ENCODE assay signal across 8 cellular contexts in the genomic region with DNA sequence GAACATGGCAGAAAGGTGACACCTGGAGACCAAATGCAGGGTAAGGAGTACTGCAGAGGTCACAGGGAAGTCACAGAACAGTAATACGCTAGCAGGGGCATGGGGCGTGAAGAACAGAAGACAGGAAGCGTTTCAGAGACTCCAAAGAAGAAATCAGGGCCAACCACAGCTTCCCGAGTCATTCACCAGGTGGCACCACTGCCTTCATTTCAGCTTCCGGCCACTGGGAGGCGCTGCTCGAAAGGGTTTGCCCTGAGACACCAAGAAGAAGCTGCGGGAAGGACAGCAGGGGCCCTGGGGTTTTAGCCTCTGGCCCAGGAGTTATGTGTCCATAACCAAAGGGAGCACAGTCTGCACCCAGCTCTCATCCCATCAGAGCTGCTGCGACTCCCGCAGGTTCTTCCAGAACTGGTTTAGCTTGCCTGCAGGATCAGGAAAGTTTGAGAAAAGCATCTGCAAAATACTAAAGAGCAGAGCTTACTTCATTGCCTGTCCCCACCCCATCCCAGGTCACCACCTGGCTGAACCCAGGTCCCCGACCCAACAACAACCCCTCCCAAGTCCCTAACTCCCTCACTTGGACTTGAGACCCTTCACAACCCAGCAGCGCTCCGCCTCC. TPM values are rescaled to one million over a fixed set of nuclear protein-coding genes. Genes with fewer than 3 reads are reported as not detected.
DNase-seq lines count a peak whose midpoint lies in the region; ATAC-seq and TF ChIP-seq lines count a peak whose summit lies in the region.
"Not testable (repeated sequence)": the region's sequence is repeated elsewhere in the genome, so short reads cannot be mapped to it uniquely, and the experiment has no call there.

No MANE protein-coding gene starts in this region.

- not testable (repeated sequence) for H3K9me2 ChIP-seq in neural cell (ENCODE audit: insufficient read depth, low read length)

- TF ChIP-seq POLR2A in adrenal gland (IDR thresholded peaks at IDR 0.05), result not testable (repeated sequence)

- TF ChIP-seq CTCF in CD8-positive, alpha-beta T cell (IDR thresholded peaks at IDR 0.05), result peak; percentile 86
- TF ChIP-seq CTCF in WERI-Rb-1 (IDR thresholded peaks at IDR 0.05; ENCODE audit: low read depth, low read length) (peak; percentile 91), adrenal gland (IDR thresholded peaks at IDR 0.05) (peak; percentile 55 to 78 (median 66)), neural cell (IDR thresholded peaks at IDR 0.05; ENCODE audit: poor library complexity, severe bottlenecking) (peak; percentile 27)

- TF ChIP-seq EP300 in neural cell (conservative IDR thresholded peaks at IDR 0.05; ENCODE audit: poor library complexity, severe bottlenecking), result not testable (repeated sequence)

- not testable (repeated sequence) for H3K27me3 ChIP-seq in CD8-positive, alpha-beta T cell (ENCODE audit: insufficient read depth, low read length); WERI-Rb-1 (ENCODE audit: insufficient read depth, low read depth, severe bottlenecking); adrenal gland; neural cell (ENCODE audit: insufficient read depth, low read depth, low read length)

- H3K4me3 Mint-ChIP-seq in CD8-positive, alpha-beta T cell, result not testable (repeated sequence)

- H3F3A ChIP-seq in neural cell (ENCODE audit: insufficient read depth, low read length, poor library complexity, severe bottlenecking), result not testable (repeated sequence)

- CTCF ChIA-PET in CD8-positive, alpha-beta T cell (lab: Charles Lee), result interaction anchor here (0.7 to 1.1 kb wide), 3 partner anchors 11 to 215 kb away, joined by 3 read pairs; no protein-coding TSS in a partner anchor

- H3K79me2 ChIP-seq in neural cell (replicated peaks; ENCODE audit: insufficient read depth, low read length), result not testable (repeated sequence)

- not testable (repeated sequence) for H3K4me1 ChIP-seq in CD8-positive, alpha-beta T cell (ENCODE audit: insufficient read depth, low read length); adrenal gland (replicated peaks in 1 of 2)

- H3K36me3 ChIP-seq in CD8-positive, alpha-beta T cell (ENCODE audit: insufficient read depth, low read length); WERI-Rb-1; adrenal gland (replicated peaks in 1 of 2); neural cell (ENCODE audit: insufficient read depth, low read length): not testable (repeated sequence)

- peak; percentile 55 for ATAC-seq in CD8-positive, alpha-beta T cell

- not testable (repeated sequence) for TF ChIP-seq RAD21 in neural cell (conservative IDR thresholded peaks at IDR 0.05)

- H3K27me3 Mint-ChIP-seq in CD8-positive, alpha-beta T cell (ENCODE audit: low read depth), result not testable (repeated sequence)

- H4K20me1 ChIP-seq in neural cell (ENCODE audit: insufficient read depth), result not testable (repeated sequence)

- peak; percentile 71 to 91 (median 85) for DNase-seq in CD8-positive, alpha-beta T cell
- DNase-seq in HT-29 (ENCODE audit: low spot score), result peak; percentile 93
- DNase-seq in NCI-H69 (lab: John Stamatoyannopoulos, UW), result peak; percentile 71
- peak; percentile 86 for DNase-seq in WERI-Rb-1
- peak; percentile 68 to 92 (median 74) for DNase-seq in adrenal gland
- DNase-seq in globus pallidus (ENCODE audit: low spot score), result peak; percentile 74
- peak; percentile 57 to 69 for DNase-seq in stimulated activated CD8-positive, alpha-beta memory T cell treated with anti-CD3 and anti-CD28 coated beads, Interleukin-2, amount 100 ng/mL, for 1 hour (ENCODE audit: low read depth in 2 of 2)

- POLR2A ChIA-PET in CD8-positive, alpha-beta T cell (lab: Charles Lee), result not testable (repeated sequence)

- not testable (repeated sequence) for H2AFZ ChIP-seq in neural cell (ENCODE audit: low read depth, low read length)

- 37 to 81% (median 40%) methylated on average over 6 to 13 of the region's 13 CpGs for WGBS in adrenal gland, 4 donors

- not testable (repeated sequence) for H3K27ac Mint-ChIP-seq in CD8-positive, alpha-beta T cell

- H3K9me3 ChIP-seq in CD8-positive, alpha-beta T cell (ENCODE audit: low read length); WERI-Rb-1 (ENCODE audit: severe bottlenecking); adrenal gland (replicated peaks in 1 of 3); neural cell (ENCODE audit: low read length): not testable (repeated sequence)

- H3K4me3 ChIP-seq in CD8-positive, alpha-beta T cell (ENCODE audit: low read depth, low read length); WERI-Rb-1 (ENCODE audit: low read depth, low read length); adrenal gland; neural cell (ENCODE audit: low read length): not testable (repeated sequence)

- not testable (repeated sequence) for H3K4me1 Mint-ChIP-seq in CD8-positive, alpha-beta T cell (ENCODE audit: low read depth)

- H3K36me3 Mint-ChIP-seq in CD8-positive, alpha-beta T cell, result not testable (repeated sequence)

- not testable (repeated sequence) for H3K27ac ChIP-seq in CD8-positive, alpha-beta T cell (ENCODE audit: low read depth, low read length); WERI-Rb-1; adrenal gland; neural cell (ENCODE audit: low read length)

- intact Hi-C loops in CD8-positive, alpha-beta T cell (cut with DNase I, micrococcal nuclease), result loop anchor here (1.0 kb wide), 1 partner anchor 13 kb away; no protein-coding TSS in a partner anchor
- intact Hi-C loops in adrenal gland (cut with DNase I), result not testable (repeated sequence)

- not testable (repeated sequence) for H3K9me3 Mint-ChIP-seq in CD8-positive, alpha-beta T cell

- not testable (repeated sequence) for H3K4me2 ChIP-seq in neural cell (ENCODE audit: low read length)

- H3K9ac ChIP-seq in neural cell (ENCODE audit: low read length), result not testable (repeated sequence)

RNA-seq across cellular contexts. Expression of a gene that starts 32.6 kb away (rescaled TPM):
- total RNA-seq in CD8-positive, alpha-beta T cell, result not detected
- not detected in 2 replicates for total RNA-seq in HT-29 (2014; rRNA removed; shearing (Covaris generic))
- not detected for total RNA-seq in adrenal gland
- polyA plus RNA-seq in adrenal gland (not detected), neural cell (not detected in 2 replicates)
- polyA minus RNA-seq in neural cell, result not detected in 2 replicates

Comparison
In these comparisons a context has a peak if more than half of its experiments do, and no peak if none do; other contexts are left out.
1. CTCF ChIP-seq: peak in every context shown above with its lines; median percentile 91 in WERI-Rb-1; 86 in CD8-positive, alpha-beta T cell; 66 in adrenal gland; 27 in neural cell.